14 cellular contexts compared by ENCODE assay signal in the genomic region with DNA sequence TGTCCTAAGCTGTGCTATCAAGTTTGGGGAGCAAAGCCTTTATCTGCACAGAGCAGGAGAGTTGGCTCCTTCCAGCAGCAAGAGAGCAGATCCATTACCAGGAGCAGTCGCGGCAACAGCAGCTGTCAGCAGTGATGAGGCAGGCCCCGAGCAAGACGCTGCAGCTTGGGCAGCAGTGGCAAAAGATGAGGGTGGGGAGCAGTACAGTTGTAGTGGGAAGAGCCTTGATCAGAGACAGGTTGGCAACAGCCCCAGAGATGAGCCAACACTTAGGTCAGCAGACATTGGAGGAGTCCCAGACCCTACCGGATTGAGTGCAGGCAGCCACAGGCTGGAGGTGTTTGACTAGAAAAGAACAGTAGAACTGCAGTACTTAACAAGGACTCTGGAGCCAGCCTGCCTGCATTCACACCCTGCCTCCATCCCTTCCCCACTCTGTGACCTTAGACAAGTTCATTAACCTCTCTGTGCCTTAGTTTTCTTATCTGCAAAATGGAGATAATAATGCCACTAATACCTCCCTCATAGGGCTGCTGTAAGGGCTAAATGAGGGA.
DNase-seq lines count a peak whose midpoint lies in the region; ATAC-seq and TF ChIP-seq lines count a peak whose summit lies in the region.
"Had no signal": no experiment of that assay in that cellular context is flagged by ENCODE, and none has a peak within 500 bp of the region (broad histone marks: within the 10 kb centered on the region; RNA-seq: fewer than 3 reads in every experiment).

No MANE protein-coding gene starts in this region.

- DNase-seq in AG09309 (ENCODE audit: low read depth) (peak; percentile 87), MG63 (peak; percentile 97), epithelial cell of prostate (ENCODE audit: low read depth, low spot score) (no peak), mesothelial cell of epicardium (ENCODE audit: low spot score in 2 of 2, unreplicated experiment in 2 of 2) (no peak), epidermal melanocyte (ENCODE audit: insufficient read length, low spot score) (no peak), lower lobe of right lung (no peak), Peyer's patch (no peak)
- DNase-seq: activated T-cell treated with anti-CD3 and anti-CD28 coated beads, Interleukin-2, amount 50 U/mL, for 1 hour; DMS79; effector memory CD8-positive, alpha-beta T cell; NCI-H1694 treated with DMSO at 0.1 percent for 48 hours; T-cell had no signal

- H3K4me1 ChIP-seq in lower lobe of right lung (peaks cover 12% of the 10 kb centered on the region), Peyer's patch (peaks cover 0 to 13% (median 0%) of the 10 kb centered on the region in 4 donors)

- H3K4me3 ChIP-seq in AG09309 (ENCODE audit: control insufficient read depth, low read depth, low read length) (no peak overlapping the region), MG63 (no peak overlapping the region; the same call in 1 of the 2 replicates), lower lobe of right lung (no peak overlapping the region), Peyer's patch (no peak overlapping the region)
- H3K4me3 ChIP-seq: mucosa of descending colon had no signal

- peak overlapping the region; percentile 64 for H3K27ac Mint-ChIP-seq in mesothelial cell of epicardium
- H3K27ac Mint-ChIP-seq: effector memory CD8-positive, alpha-beta T cell; T-cell had no signal

- intact Hi-C loops in lower lobe of right lung (cut with DNase I) = no loop called here

- no peaks in the 10 kb centered on the region for H3K27me3 Mint-ChIP-seq in mesothelial cell of epicardium (ENCODE audit: low read depth)
- H3K27me3 Mint-ChIP-seq: effector memory CD8-positive, alpha-beta T cell; T-cell had no signal

- no peaks in the 10 kb centered on the region for H3K27me3 ChIP-seq in MG63
- no peaks in the 10 kb centered on the region for H3K27me3 ChIP-seq in lower lobe of right lung (ENCODE audit: low read depth)
- no peaks in the 10 kb centered on the region for H3K27me3 ChIP-seq in Peyer's patch

- ATAC-seq in lower lobe of right lung (no peak), GM18907 (IDR thresholded peaks at IDR 0.05; ENCODE audit: unreplicated experiment) (no peak)
- ATAC-seq: effector memory CD8-positive, alpha-beta T cell; mucosa of descending colon; T-cell had no signal

- H3K9me3 Mint-ChIP-seq in mesothelial cell of epicardium = peaks cover 7% of the 10 kb centered on the region
- H3K9me3 Mint-ChIP-seq: effector memory CD8-positive, alpha-beta T cell; T-cell had no signal

- no peaks in the 10 kb centered on the region for H3K36me3 ChIP-seq in MG63
- no peaks in the 10 kb centered on the region for H3K36me3 ChIP-seq in lower lobe of right lung
- H3K36me3 ChIP-seq in Peyer's patch = no peaks in the 10 kb centered on the region

- peaks cover 2% of the 10 kb centered on the region for H3K36me3 Mint-ChIP-seq in mesothelial cell of epicardium
- H3K36me3 Mint-ChIP-seq: T-cell had no signal

- no peak overlapping the region for H3K4me3 Mint-ChIP-seq in mesothelial cell of epicardium
- H3K4me3 Mint-ChIP-seq: effector memory CD8-positive, alpha-beta T cell; T-cell had no signal

- H3K27ac ChIP-seq in epithelial cell of prostate = peak overlapping the region; percentile 1
- H3K27ac ChIP-seq in lower lobe of right lung = no peak overlapping the region
- no peak overlapping the region for H3K27ac ChIP-seq in Peyer's patch

- TF ChIP-seq CTCF in AG09309 (IDR thresholded peaks at IDR 0.05; ENCODE audit: control insufficient read depth, insufficient read depth, low read depth, low read length, missing control alignments) = peak; percentile 9
- TF ChIP-seq CTCF in mesothelial cell of epicardium (IDR thresholded peaks at IDR 0.05; ENCODE audit: unreplicated experiment) = no peak
- no peak for TF ChIP-seq CTCF in lower lobe of right lung (IDR thresholded peaks at IDR 0.05)
- TF ChIP-seq CTCF in Peyer's patch (IDR thresholded peaks at IDR 0.05) = no peak

- peaks cover 35% of the 10 kb centered on the region for H3K4me1 Mint-ChIP-seq in mesothelial cell of epicardium

- TF ChIP-seq POLR2A in Peyer's patch (IDR thresholded peaks at IDR 0.05) = no peak

- H3K9me3 ChIP-seq in MG63 (peaks cover 11% of the 10 kb centered on the region), lower lobe of right lung (no peaks in the 10 kb centered on the region), Peyer's patch (no peaks in the 10 kb centered on the region)

Comparison
In these comparisons a context has a peak if more than half of its experiments do, and no peak if none do; other contexts are left out.
1. DNase-seq: peak in AG09309 (single experiment) and MG63 (single experiment); none in epithelial cell of prostate (single experiment), mesothelial cell of epicardium (0 of 2), epidermal melanocyte (single experiment), lower lobe of right lung (single experiment) and Peyer's patch (0 of 3).